18 cellular contexts compared by ENCODE assay signal in genomic region chr6:142848969-142849368, GRCh38.
DNase-seq lines count a peak whose midpoint lies in the region; ATAC-seq and TF ChIP-seq lines count a peak whose summit lies in the region.
"Had no signal": no experiment of that assay in that cellular context is flagged by ENCODE, and none has a peak within 500 bp of the region (broad histone marks: within the 10 kb centered on the region; RNA-seq: fewer than 3 reads in every experiment).

No MANE protein-coding gene starts in this region.

- POLR2A ChIA-PET in CD8-positive, alpha-beta T cell (lab: Charles Lee): interaction anchor here (0.7 kb wide), 1 partner anchor 78 kb away, joined by 3 read pairs; no protein-coding TSS in a partner anchor

- peak overlapping the region; percentile 86 for H3K27ac Mint-ChIP-seq in CD8-positive, alpha-beta T cell
- H3K27ac Mint-ChIP-seq in mesothelial cell of epicardium: peak overlapping the region; percentile 4
- H3K27ac Mint-ChIP-seq: H9 had no signal

- H3K4me2 ChIP-seq in BLaER1 (peak overlapping the region; percentile 91; the same call in 1 of the 2 replicates), trophoblast cell (ENCODE audit: low read length) (no peak overlapping the region)

- no CpG with 5 or more reads among the region's 3 CpGs for WGBS in trophoblast cell (ENCODE audit: extremely low coverage, insufficient coverage, insufficient read length)

- H3K4me1 ChIP-seq in BLaER1 (peaks cover 60% of the 10 kb centered on the region), trophoblast cell (ENCODE audit: control insufficient read depth in 1 of 2, insufficient read depth in 2 of 2, low read length in 2 of 2) (peaks cover 7 to 11% of the 10 kb centered on the region in 2 experiments), left lung (peaks cover 30 to 44% of the 10 kb centered on the region in 2 donors)
- H3K4me1 ChIP-seq in CD8-positive, alpha-beta T cell (ENCODE audit: insufficient read depth, low read length): peaks cover 87% of the 10 kb centered on the region

- no peaks in the 10 kb centered on the region for H3K79me2 ChIP-seq in trophoblast cell (ENCODE audit: control insufficient read depth, insufficient read depth, low read length, poor library complexity)

- no peak overlapping the region for H2AFZ ChIP-seq in trophoblast cell (ENCODE audit: insufficient read depth, low read length, poor library complexity)

- no peak overlapping the region for H3K23ac ChIP-seq in trophoblast cell (ENCODE audit: low read length)

- peaks cover 94% of the 10 kb centered on the region for H3K4me1 Mint-ChIP-seq in CD8-positive, alpha-beta T cell (ENCODE audit: low read depth)
- peaks cover 86% of the 10 kb centered on the region for H3K4me1 Mint-ChIP-seq in mesothelial cell of epicardium

- ATAC-seq in CD8-positive, alpha-beta T cell: no peak
- ATAC-seq in HG03378 (IDR thresholded peaks at IDR 0.05; ENCODE audit: unreplicated experiment): no peak
- no peak for ATAC-seq in left lung
- ATAC-seq: heart left ventricle, right lobe of liver had no signal

- H2BK5ac ChIP-seq in trophoblast cell (ENCODE audit: low read depth, low read length, poor library complexity): no peak overlapping the region

- H3K9me3 Mint-ChIP-seq in CD8-positive, alpha-beta T cell: no peaks in the 10 kb centered on the region
- H3K9me3 Mint-ChIP-seq in mesothelial cell of epicardium: no peaks in the 10 kb centered on the region
- H3K9me3 Mint-ChIP-seq: H9 had no signal

- H3K4me3 ChIP-seq in BLaER1 (no peak overlapping the region), trophoblast cell (ENCODE audit: low read depth, low read length) (no peak overlapping the region), left lung (no peak overlapping the region)
- H3K4me3 ChIP-seq in CD8-positive, alpha-beta T cell (ENCODE audit: low read depth, low read length): no peak overlapping the region
- H3K4me3 ChIP-seq: heart left ventricle, right lobe of liver, SJSA1, testis had no signal

- H3K9me3 ChIP-seq in BLaER1: no peaks in the 10 kb centered on the region
- H3K9me3 ChIP-seq in CD8-positive, alpha-beta T cell (ENCODE audit: low read length): no peaks in the 10 kb centered on the region
- no peaks in the 10 kb centered on the region for H3K9me3 ChIP-seq in trophoblast cell (ENCODE audit: insufficient read depth, low read depth, low read length)
- H3K9me3 ChIP-seq in left lung: no peaks in the 10 kb centered on the region
- H3K9me3 ChIP-seq: heart left ventricle, right lobe of liver, SJSA1, testis had no signal

- H3K27me3 ChIP-seq in BLaER1 (no peaks in the 10 kb centered on the region), trophoblast cell (ENCODE audit: insufficient read depth, low read length) (no peaks in the 10 kb centered on the region), left lung (no peaks in the 10 kb centered on the region)
- no peaks in the 10 kb centered on the region for H3K27me3 ChIP-seq in CD8-positive, alpha-beta T cell (ENCODE audit: insufficient read depth, low read length)
- H3K27me3 ChIP-seq: heart left ventricle, right lobe of liver, SJSA1, testis had no signal

- no peak overlapping the region for H2AK5ac ChIP-seq in trophoblast cell (ENCODE audit: low read length)

- no peak overlapping the region for H3K9ac ChIP-seq in BLaER1
- no peak overlapping the region for H3K9ac ChIP-seq in trophoblast cell (ENCODE audit: low read length)

- H4K12ac ChIP-seq in trophoblast cell (ENCODE audit: low read depth, low read length): no peak overlapping the region

- H3K36me3 ChIP-seq in BLaER1 (0 out of 2 replicates have a peak, but pooled peaks cover 7% of the 10 kb centered on the region), trophoblast cell (ENCODE audit: control insufficient read depth in 1 of 2, insufficient read depth in 2 of 2, low read length in 2 of 2) (no peaks in the 10 kb centered on the region), left lung (no peaks in the 10 kb centered on the region)
- no peaks in the 10 kb centered on the region for H3K36me3 ChIP-seq in CD8-positive, alpha-beta T cell (ENCODE audit: insufficient read depth, low read length)
- H3K36me3 ChIP-seq: heart left ventricle, right lobe of liver, SJSA1 had no signal

- H3K14ac ChIP-seq in trophoblast cell (ENCODE audit: low read length): no peak overlapping the region

- no peak overlapping the region for H3K18ac ChIP-seq in trophoblast cell (ENCODE audit: low read length)

- H2BK120ac ChIP-seq in trophoblast cell (ENCODE audit: insufficient read depth, low read length, poor library complexity): no peak overlapping the region

- H3K79me1 ChIP-seq in trophoblast cell (ENCODE audit: low read length): peaks cover 4% of the 10 kb centered on the region

- H3K36me3 Mint-ChIP-seq in CD8-positive, alpha-beta T cell: no peaks in the 10 kb centered on the region
- no peaks in the 10 kb centered on the region for H3K36me3 Mint-ChIP-seq in mesothelial cell of epicardium

- H3K27ac ChIP-seq in BLaER1 (no peak overlapping the region), VCaP (peak overlapping the region; percentile 90; the same call in 1 of the 2 replicates), trophoblast cell (ENCODE audit: low read depth, low read length) (no peak overlapping the region), left lung (no peak overlapping the region)
- no peak overlapping the region for H3K27ac ChIP-seq in CD8-positive, alpha-beta T cell (ENCODE audit: low read depth, low read length)
- H3K27ac ChIP-seq: right lobe of liver, SJSA1, testis had no signal

- H4K20me1 ChIP-seq in BLaER1: peaks cover 97% of the 10 kb centered on the region

- CTCF ChIA-PET in CD8-positive, alpha-beta T cell (lab: Charles Lee): interaction anchor here (2.0 kb wide), 1 partner anchor 8 kb away, joined by 7 read pairs; no protein-coding TSS in a partner anchor

- H4K91ac ChIP-seq in trophoblast cell (ENCODE audit: low read depth, low read length): no peak overlapping the region

- peak overlapping the region; percentile 11 for H3K4me3 Mint-ChIP-seq in CD8-positive, alpha-beta T cell
- no peak overlapping the region for H3K4me3 Mint-ChIP-seq in mesothelial cell of epicardium
- H3K4me3 Mint-ChIP-seq: H9 had no signal

- DNase-seq in CD8-positive, alpha-beta T cell: no peak
- DNase-seq in mesothelial cell of epicardium (ENCODE audit: low spot score in 2 of 2, unreplicated experiment in 2 of 2) (no peak), trophoblast cell (no peak), left lung (no peak), RKO (ENCODE audit: low spot score) (no peak)
- DNase-seq: AML-193; effector CD4-positive, alpha-beta T cell; H9; heart left ventricle; NCI-H146; NCI-H345; occipital lobe; right lobe of liver; testis had no signal

- no peak overlapping the region for H2BK12ac ChIP-seq in trophoblast cell (ENCODE audit: low read length)

- no peak for TF ChIP-seq CTCF in CD8-positive, alpha-beta T cell (IDR thresholded peaks at IDR 0.05)
- no peak for TF ChIP-seq CTCF in VCaP (conservative IDR thresholded peaks at IDR 0.05)
- no peak for TF ChIP-seq CTCF in mesothelial cell of epicardium (IDR thresholded peaks at IDR 0.05; ENCODE audit: unreplicated experiment)
- TF ChIP-seq CTCF in left lung (IDR thresholded peaks at IDR 0.05): no peak

- H4K8ac ChIP-seq in trophoblast cell (ENCODE audit: low read depth, low read length): no peak overlapping the region

- intact Hi-C loops in CD8-positive, alpha-beta T cell (cut with DNase I, micrococcal nuclease): no loop called here
- intact Hi-C loops in left lung (cut with DNase I): no loop called here

- H3K4ac ChIP-seq in trophoblast cell (ENCODE audit: low read depth, low read length): no peak overlapping the region

- no peaks in the 10 kb centered on the region for H3K27me3 Mint-ChIP-seq in CD8-positive, alpha-beta T cell (ENCODE audit: low read depth)
- H3K27me3 Mint-ChIP-seq in mesothelial cell of epicardium (ENCODE audit: low read depth): no peaks in the 10 kb centered on the region
